1 cellular context compared by ENCODE assay signal in the genomic region with DNA sequence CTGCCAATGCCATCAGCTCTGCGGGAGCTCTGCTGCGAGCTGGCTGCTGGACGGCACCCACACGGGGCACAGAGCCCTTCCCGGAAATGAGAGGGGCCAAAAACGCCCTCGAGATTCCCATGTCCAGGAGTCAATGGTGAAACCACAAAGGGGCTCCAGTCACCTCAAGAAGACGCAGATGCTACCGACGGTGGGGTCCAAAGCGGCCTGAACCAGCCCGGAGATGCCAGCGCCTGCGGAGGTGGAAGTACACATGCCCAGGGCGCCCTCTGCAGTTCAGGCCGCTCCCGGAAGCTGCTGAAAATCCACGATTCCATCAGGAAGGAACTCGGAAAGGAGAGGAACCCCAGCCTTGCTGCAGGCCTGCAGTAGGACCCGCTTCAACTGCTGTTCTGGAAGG.
TF ChIP-seq lines count a peak whose summit lies in the region.

No MANE protein-coding gene starts in this region.

TF ChIP-seq in liver, 16 proteins besides CTCF, POLR2A, EP300 and RAD21 (continued from another document):
- TF ChIP-seq, protein P1, sequence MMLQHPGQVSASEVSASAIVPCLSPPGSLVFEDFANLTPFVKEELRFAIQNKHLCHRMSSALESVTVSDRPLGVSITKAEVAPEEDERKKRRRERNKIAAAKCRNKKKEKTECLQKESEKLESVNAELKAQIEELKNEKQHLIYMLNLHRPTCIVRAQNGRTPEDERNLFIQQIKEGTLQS (IDR thresholded peaks at IDR 0.05): no peak
- no peak for TF ChIP-seq SP1 (IDR thresholded peaks at IDR 0.05)
TF ChIP-seq in liver: peak in this region for 0.
